17 cellular contexts compared by ENCODE assay signal in the genomic region with DNA sequence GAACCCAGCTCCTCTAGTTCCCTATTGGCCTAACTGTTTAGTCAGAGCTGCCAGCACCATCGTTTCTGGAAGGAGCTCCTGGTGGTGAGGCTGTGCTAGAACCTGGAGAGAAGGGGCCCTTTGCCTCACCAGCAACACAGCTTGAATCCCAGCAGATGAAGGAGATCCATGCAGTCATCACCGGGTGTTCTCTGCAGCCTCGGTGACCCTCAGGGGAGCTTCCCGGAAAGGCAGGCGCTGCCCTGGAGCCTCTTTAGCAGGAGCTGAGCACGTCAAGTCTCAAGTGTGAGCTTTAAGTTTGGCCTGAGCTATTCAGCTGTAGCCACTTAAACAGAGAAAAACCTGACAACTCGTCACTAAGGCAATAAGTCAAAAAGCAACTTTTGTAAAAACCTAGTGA.
"Had no signal": no experiment of that assay in that cellular context is flagged by ENCODE, and none has a peak within 500 bp of the region (broad histone marks: within the 10 kb centered on the region; RNA-seq: fewer than 3 reads in every experiment).

No MANE protein-coding gene starts in this region.

- H3K27ac Mint-ChIP-seq: activated CD4-positive, alpha-beta memory T cell treated with anti-CD3 and anti-CD28 coated beads, Interleukin-2, amount 10 ng/mL, durations not matched to agents 7 days and 5 days; activated naive CD4-positive, alpha-beta T cell treated with anti-CD3 and anti-CD28 coated beads, Interleukin-2, amount 10 ng/mL, durations not matched to agents 7 days and 5 days; activated T-cell treated with anti-CD3 and anti-CD28 coated beads, Interleukin-2, amount 50 U/mL, for 24 hours; WTC11 had no signal

- H3K36me3 ChIP-seq: tibial nerve had no signal

- H3K4me1 ChIP-seq: psoas muscle had no signal

- H3K4me3 Mint-ChIP-seq: activated CD4-positive, alpha-beta memory T cell treated with anti-CD3 and anti-CD28 coated beads, Interleukin-2, amount 10 ng/mL, durations not matched to agents 7 days and 5 days; activated naive CD4-positive, alpha-beta T cell treated with anti-CD3 and anti-CD28 coated beads, Interleukin-2, amount 10 ng/mL, durations not matched to agents 7 days and 5 days; activated T-cell treated with anti-CD3 and anti-CD28 coated beads, Interleukin-2, amount 50 U/mL, for 24 hours; nephron; WTC11 had no signal

- H3K4me1 Mint-ChIP-seq: activated CD4-positive, alpha-beta memory T cell treated with anti-CD3 and anti-CD28 coated beads, Interleukin-2, amount 10 ng/mL, durations not matched to agents 7 days and 5 days; activated naive CD4-positive, alpha-beta T cell treated with anti-CD3 and anti-CD28 coated beads, Interleukin-2, amount 10 ng/mL, durations not matched to agents 7 days and 5 days had no signal

- H3K9me3 ChIP-seq: psoas muscle, tibial nerve had no signal

- DNase-seq: activated CD4-positive, alpha-beta memory T cell treated with anti-CD3 and anti-CD28 coated beads, Interleukin-2, amount 10 ng/mL, durations not matched to agents 7 days and 5 days; activated CD4-positive, alpha-beta T cell treated with anti-CD3 and anti-CD28 coated beads for 4 hours; activated naive CD4-positive, alpha-beta T cell treated with anti-CD3 and anti-CD28 coated beads, Interleukin-2, amount 10 ng/mL, durations not matched to agents 7 days and 5 days; activated T-cell treated with anti-CD3 and anti-CD28 coated beads, Interleukin-2, amount 50 U/mL, for 24 hours; dorsolateral prefrontal cortex; glutamatergic neuron; occipital lobe; stimulated activated CD4-positive, alpha-beta T cell treated with anti-CD3 and anti-CD28 coated beads, Interleukin-15, amount 100 ng/mL, for 24 hours; stimulated activated CD4-positive, alpha-beta T cell treated with anti-CD3 and anti-CD28 coated beads, Interleukin-4, amount 100 ng/mL, for 1 hour; stimulated activated naive CD4-positive, alpha-beta T cell; SW 1271 had no signal

- H3K27ac ChIP-seq: dorsolateral prefrontal cortex, tibial nerve had no signal

- H3K4me3 ChIP-seq: dorsolateral prefrontal cortex, psoas muscle, tibial nerve had no signal

- ATAC-seq: esophagus mucosa, left lobe of liver, WTC11 had no signal

- H3K27me3 ChIP-seq: dorsolateral prefrontal cortex, tibial nerve had no signal

- H3K36me3 Mint-ChIP-seq: activated naive CD4-positive, alpha-beta T cell treated with anti-CD3 and anti-CD28 coated beads, Interleukin-2, amount 10 ng/mL, durations not matched to agents 7 days and 5 days; WTC11 had no signal

- H3K9me3 Mint-ChIP-seq: activated CD4-positive, alpha-beta memory T cell treated with anti-CD3 and anti-CD28 coated beads, Interleukin-2, amount 10 ng/mL, durations not matched to agents 7 days and 5 days; activated naive CD4-positive, alpha-beta T cell treated with anti-CD3 and anti-CD28 coated beads, Interleukin-2, amount 10 ng/mL, durations not matched to agents 7 days and 5 days; activated T-cell treated with anti-CD3 and anti-CD28 coated beads, Interleukin-2, amount 50 U/mL, for 24 hours; nephron; WTC11 had no signal
